Comparison of ENCODE assay signal across 18 cellular contexts in the genomic region with DNA sequence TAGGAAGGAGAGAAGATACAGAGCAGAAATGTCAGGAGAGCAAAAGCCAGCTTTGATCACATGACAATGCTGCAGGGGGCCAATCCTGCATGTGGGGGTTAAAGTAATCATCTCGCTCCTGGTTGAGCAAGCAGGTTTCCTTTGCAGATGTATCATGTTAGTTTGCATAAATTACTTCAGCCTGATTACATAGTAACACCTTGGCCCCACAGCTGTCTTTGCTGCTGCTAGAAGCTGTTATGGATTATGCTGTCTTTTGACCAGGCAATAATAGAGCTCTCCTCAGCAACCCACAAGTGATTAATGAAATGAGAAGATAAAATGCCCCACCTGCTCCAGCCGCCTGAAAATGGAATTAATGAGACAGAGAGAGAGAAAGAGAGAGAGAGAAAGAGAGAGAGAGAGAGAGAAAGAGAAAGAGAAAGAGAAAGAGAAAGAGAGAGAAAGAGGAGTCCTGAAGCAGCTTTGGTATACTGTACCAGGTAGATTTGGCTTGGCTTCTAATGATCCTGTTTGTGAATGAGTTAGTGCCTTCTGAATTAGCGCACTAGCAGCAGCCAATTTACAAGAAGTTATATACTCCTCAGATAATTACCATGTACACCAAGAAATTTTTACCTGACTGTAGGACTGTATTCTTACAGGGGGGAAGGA.
DNase-seq lines count a peak whose midpoint lies in the region; TF ChIP-seq lines count a peak whose summit lies in the region.
"Had no signal": no experiment of that assay in that cellular context is flagged by ENCODE, and none has a peak within 500 bp of the region (broad histone marks: within the 10 kb centered on the region; RNA-seq: fewer than 3 reads in every experiment).

No MANE protein-coding gene starts in this region.

- H3K4me1 ChIP-seq in KMS-11 (ENCODE audit: low read depth, poor library complexity, severe bottlenecking) (peaks cover 10% of the 10 kb centered on the region), neural progenitor cell (peaks cover 13% of the 10 kb centered on the region)
- H3K4me1 ChIP-seq: left ventricle myocardium inferior, upper lobe of right lung had no signal

- H2AFZ ChIP-seq in KMS-11 (ENCODE audit: low read depth) (peak overlapping the region; percentile 27; the same call in 1 of the 2 replicates), neural progenitor cell (replicated peaks) (no peak overlapping the region)

- H3K27ac ChIP-seq in KMS-11 (no peak overlapping the region), neural progenitor cell (no peak overlapping the region)
- H3K27ac ChIP-seq: left ventricle myocardium inferior, upper lobe of right lung had no signal

- H3K27me3 ChIP-seq in KMS-11 (ENCODE audit: insufficient read depth, low read depth) (no peaks in the 10 kb centered on the region), neural progenitor cell (no peaks in the 10 kb centered on the region)
- H3K27me3 ChIP-seq: upper lobe of right lung had no signal

- H3K79me2 ChIP-seq in KMS-11 (ENCODE audit: insufficient read depth, low read depth) (no peaks in the 10 kb centered on the region), neural progenitor cell (ENCODE audit: low read depth) (no peaks in the 10 kb centered on the region)

- peak overlapping the region; percentile 81 for H3K4me3 Mint-ChIP-seq in activated CD4-positive, alpha-beta T cell treated with anti-CD3 and anti-CD28 coated beads, Interleukin-2, amount 10 ng/mL, durations not matched to agents 24 days and 14 days
- H3K4me3 Mint-ChIP-seq in activated CD4-positive, alpha-beta T cell treated with anti-CD3 and anti-CD28 coated beads, Interleukin-2, amount 10 ng/mL, durations not matched to agents 7 days and 5 days = no peak overlapping the region
- H3K4me3 Mint-ChIP-seq in T-helper 1 cell treated with Interleukin-12 subunit alpha and Interleukin-12 subunit beta and Interleukin-4 antibody, amounts not matched to agents 30 μg/mL and 1 μg/mL, for 36 hours = peak overlapping the region; percentile 82
- H3K4me3 Mint-ChIP-seq in neural progenitor cell = no peak overlapping the region

- H3K4me3 ChIP-seq in KMS-11 (IDR thresholded peaks at IDR 0.05; ENCODE audit: insufficient read depth, low read depth, low read length) = no peak overlapping the region
- no peak overlapping the region for H3K4me3 ChIP-seq in neural progenitor cell
- H3K4me3 ChIP-seq: left ventricle myocardium inferior, upper lobe of right lung had no signal

- no peak for TF ChIP-seq CTCF in KMS-11 (conservative IDR thresholded peaks at IDR 0.05; ENCODE audit: low read depth, low read length)
- no peak for TF ChIP-seq CTCF in neural progenitor cell (IDR thresholded peaks at IDR 0.05)

- H3K9ac ChIP-seq in KMS-11 (no peak overlapping the region), neural progenitor cell (no peak overlapping the region)

- intact Hi-C loops in activated CD4-positive, alpha-beta T cell treated with anti-CD3 and anti-CD28 coated beads, Interleukin-2, amount 10 ng/mL, durations not matched to agents 24 days and 14 days (cut with micrococcal nuclease) = loop anchor here (10.0 kb wide), 1 partner anchor 78 kb away; no protein-coding TSS in a partner anchor

- peak; percentile 67 for DNase-seq in activated CD4-positive, alpha-beta T cell treated with anti-CD3 and anti-CD28 coated beads, Interleukin-2, amount 10 ng/mL, durations not matched to agents 24 days and 14 days
- DNase-seq in activated CD4-positive, alpha-beta T cell treated with anti-CD3 and anti-CD28 coated beads, Interleukin-2, amount 10 ng/mL, durations not matched to agents 7 days and 5 days = no peak
- DNase-seq in neural progenitor cell (ENCODE audit: low spot score) (peak; percentile 8), DMS 273 treated with DMSO at 0.1 percent for 48 hours (lab: John Stamatoyannopoulos, UW) (no peak), SW480 (ENCODE audit: low spot score) (no peak), HuH-7.5 (ENCODE audit: low spot score) (no peak)
- DNase-seq: activated CD4-positive, alpha-beta T cell treated with anti-CD3 and anti-CD28 coated beads for 4 hours; amygdala; foreskin fibroblast; left ventricle myocardium inferior; naive thymus-derived CD4-positive, alpha-beta T cell; NCI-H1930; NK-92 treated with Interleukin-12 subunit alpha and Interleukin-12 subunit beta, amount 100 ng/mL, for 24 hours; Right ventricle myocardium superior; stimulated activated naive CD4-positive, alpha-beta T cell treated with Interleukin-2 at 50 U/mL for 16 hours; upper lobe of right lung had no signal

- peaks cover 2% of the 10 kb centered on the region for H3K27me3 Mint-ChIP-seq in activated CD4-positive, alpha-beta T cell treated with anti-CD3 and anti-CD28 coated beads, Interleukin-2, amount 10 ng/mL, durations not matched to agents 24 days and 14 days
- H3K27me3 Mint-ChIP-seq in activated CD4-positive, alpha-beta T cell treated with anti-CD3 and anti-CD28 coated beads, Interleukin-2, amount 10 ng/mL, durations not matched to agents 7 days and 5 days = no peaks in the 10 kb centered on the region
- peaks cover 7% of the 10 kb centered on the region for H3K27me3 Mint-ChIP-seq in T-helper 1 cell treated with Interleukin-12 subunit alpha and Interleukin-12 subunit beta and Interleukin-4 antibody, amounts not matched to agents 30 μg/mL and 1 μg/mL, for 36 hours (ENCODE audit: low read depth)
- H3K27me3 Mint-ChIP-seq in neural progenitor cell (ENCODE audit: insufficient read depth, low read depth) = no peaks in the 10 kb centered on the region

- H3K4me2 ChIP-seq in KMS-11 (peak overlapping the region; percentile 52), neural progenitor cell (peak overlapping the region; percentile 35)

- H3F3A ChIP-seq in neural progenitor cell (ENCODE audit: low read depth) = no peaks in the 10 kb centered on the region

- H3K4me1 Mint-ChIP-seq in activated CD4-positive, alpha-beta T cell treated with anti-CD3 and anti-CD28 coated beads, Interleukin-2, amount 10 ng/mL, durations not matched to agents 24 days and 14 days = peaks cover 10% of the 10 kb centered on the region
- H3K4me1 Mint-ChIP-seq in activated CD4-positive, alpha-beta T cell treated with anti-CD3 and anti-CD28 coated beads, Interleukin-2, amount 10 ng/mL, durations not matched to agents 7 days and 5 days = peaks cover 1% of the 10 kb centered on the region
- H3K4me1 Mint-ChIP-seq in T-helper 1 cell treated with Interleukin-12 subunit alpha and Interleukin-12 subunit beta and Interleukin-4 antibody, amounts not matched to agents 30 μg/mL and 1 μg/mL, for 36 hours (ENCODE audit: low read depth) = peaks cover 9% of the 10 kb centered on the region
- H3K4me1 Mint-ChIP-seq in neural progenitor cell = peaks cover 8% of the 10 kb centered on the region

- H4K20me1 ChIP-seq in KMS-11 (ENCODE audit: insufficient read depth) (no peaks in the 10 kb centered on the region), neural progenitor cell (ENCODE audit: low read depth) (no peaks in the 10 kb centered on the region)

- POLR2A ChIA-PET in activated CD4-positive, alpha-beta T cell treated with anti-CD3 and anti-CD28 coated beads, Interleukin-2, amount 10 ng/mL, durations not matched to agents 7 days and 5 days (lab: Charles Lee) = no interaction called here

- H3K36me3 ChIP-seq in KMS-11 (ENCODE audit: insufficient read depth) = no peaks in the 10 kb centered on the region
- no peaks in the 10 kb centered on the region for H3K36me3 ChIP-seq in neural progenitor cell
- H3K36me3 ChIP-seq: left ventricle myocardium inferior, upper lobe of right lung had no signal

- CTCF ChIA-PET in activated CD4-positive, alpha-beta T cell treated with anti-CD3 and anti-CD28 coated beads, Interleukin-2, amount 10 ng/mL, durations not matched to agents 7 days and 5 days (lab: Charles Lee) = interaction anchor here (0.6 kb wide), 2 partner anchors 159 to 387 kb away, joined by 3 read pairs; no protein-coding TSS in a partner anchor

- no peaks in the 10 kb centered on the region for H3K9me3 ChIP-seq in neural progenitor cell (ENCODE audit: low read depth)
- H3K9me3 ChIP-seq: upper lobe of right lung had no signal

- H3K27ac Mint-ChIP-seq in activated CD4-positive, alpha-beta T cell treated with anti-CD3 and anti-CD28 coated beads, Interleukin-2, amount 10 ng/mL, durations not matched to agents 24 days and 14 days = peak overlapping the region; percentile 38
- no peak overlapping the region for H3K27ac Mint-ChIP-seq in activated CD4-positive, alpha-beta T cell treated with anti-CD3 and anti-CD28 coated beads, Interleukin-2, amount 10 ng/mL, durations not matched to agents 7 days and 5 days
- H3K27ac Mint-ChIP-seq in T-helper 1 cell treated with Interleukin-12 subunit alpha and Interleukin-12 subunit beta and Interleukin-4 antibody, amounts not matched to agents 30 μg/mL and 1 μg/mL, for 36 hours = peak overlapping the region; percentile 82
- H3K27ac Mint-ChIP-seq in neural progenitor cell = no peak overlapping the region

- H3K9me3 Mint-ChIP-seq in activated CD4-positive, alpha-beta T cell treated with anti-CD3 and anti-CD28 coated beads, Interleukin-2, amount 10 ng/mL, durations not matched to agents 24 days and 14 days = peaks cover 17% of the 10 kb centered on the region
- peaks cover 9% of the 10 kb centered on the region for H3K9me3 Mint-ChIP-seq in activated CD4-positive, alpha-beta T cell treated with anti-CD3 and anti-CD28 coated beads, Interleukin-2, amount 10 ng/mL, durations not matched to agents 7 days and 5 days
- peaks cover 13% of the 10 kb centered on the region for H3K9me3 Mint-ChIP-seq in T-helper 1 cell treated with Interleukin-12 subunit alpha and Interleukin-12 subunit beta and Interleukin-4 antibody, amounts not matched to agents 30 μg/mL and 1 μg/mL, for 36 hours
- no peaks in the 10 kb centered on the region for H3K9me3 Mint-ChIP-seq in neural progenitor cell

- H3K36me3 Mint-ChIP-seq in activated CD4-positive, alpha-beta T cell treated with anti-CD3 and anti-CD28 coated beads, Interleukin-2, amount 10 ng/mL, durations not matched to agents 24 days and 14 days (ENCODE audit: low read depth) = no peaks in the 10 kb centered on the region
- no peaks in the 10 kb centered on the region for H3K36me3 Mint-ChIP-seq in activated CD4-positive, alpha-beta T cell treated with anti-CD3 and anti-CD28 coated beads, Interleukin-2, amount 10 ng/mL, durations not matched to agents 7 days and 5 days (ENCODE audit: low read depth)
- H3K36me3 Mint-ChIP-seq in T-helper 1 cell treated with Interleukin-12 subunit alpha and Interleukin-12 subunit beta and Interleukin-4 antibody, amounts not matched to agents 30 μg/mL and 1 μg/mL, for 36 hours (ENCODE audit: low read depth) = peaks cover 2% of the 10 kb centered on the region
- no peaks in the 10 kb centered on the region for H3K36me3 Mint-ChIP-seq in neural progenitor cell

Comparison
In these comparisons a context has a peak if more than half of its experiments do, and no peak if none do; other contexts are left out.
1. DNase-seq: peak in activated CD4-positive, alpha-beta T cell treated with anti-CD3 and anti-CD28 coated beads, Interleukin-2, amount 10 ng/mL, durations not matched to agents 24 days and 14 days (single experiment) and neural progenitor cell (single experiment); none in activated CD4-positive, alpha-beta T cell treated with anti-CD3 and anti-CD28 coated beads, Interleukin-2, amount 10 ng/mL, durations not matched to agents 7 days and 5 days (single experiment), DMS 273 treated with DMSO at 0.1 percent for 48 hours (single experiment), SW480 (single experiment) and HuH-7.5 (single experiment).
2. H3K27ac Mint-ChIP-seq: peak in activated CD4-positive, alpha-beta T cell treated with anti-CD3 and anti-CD28 coated beads, Interleukin-2, amount 10 ng/mL, durations not matched to agents 24 days and 14 days (single experiment) and T-helper 1 cell treated with Interleukin-12 subunit alpha and Interleukin-12 subunit beta and Interleukin-4 antibody, amounts not matched to agents 30 μg/mL and 1 μg/mL, for 36 hours (single experiment); none in activated CD4-positive, alpha-beta T cell treated with anti-CD3 and anti-CD28 coated beads, Interleukin-2, amount 10 ng/mL, durations not matched to agents 7 days and 5 days (single experiment) and neural progenitor cell (single experiment).
3. H3K4me3 Mint-ChIP-seq: peak in activated CD4-positive, alpha-beta T cell treated with anti-CD3 and anti-CD28 coated beads, Interleukin-2, amount 10 ng/mL, durations not matched to agents 24 days and 14 days (single experiment) and T-helper 1 cell treated with Interleukin-12 subunit alpha and Interleukin-12 subunit beta and Interleukin-4 antibody, amounts not matched to agents 30 μg/mL and 1 μg/mL, for 36 hours (single experiment); none in activated CD4-positive, alpha-beta T cell treated with anti-CD3 and anti-CD28 coated beads, Interleukin-2, amount 10 ng/mL, durations not matched to agents 7 days and 5 days (single experiment) and neural progenitor cell (single experiment).